8 cellular contexts compared by ENCODE assay signal in the genomic region with DNA sequence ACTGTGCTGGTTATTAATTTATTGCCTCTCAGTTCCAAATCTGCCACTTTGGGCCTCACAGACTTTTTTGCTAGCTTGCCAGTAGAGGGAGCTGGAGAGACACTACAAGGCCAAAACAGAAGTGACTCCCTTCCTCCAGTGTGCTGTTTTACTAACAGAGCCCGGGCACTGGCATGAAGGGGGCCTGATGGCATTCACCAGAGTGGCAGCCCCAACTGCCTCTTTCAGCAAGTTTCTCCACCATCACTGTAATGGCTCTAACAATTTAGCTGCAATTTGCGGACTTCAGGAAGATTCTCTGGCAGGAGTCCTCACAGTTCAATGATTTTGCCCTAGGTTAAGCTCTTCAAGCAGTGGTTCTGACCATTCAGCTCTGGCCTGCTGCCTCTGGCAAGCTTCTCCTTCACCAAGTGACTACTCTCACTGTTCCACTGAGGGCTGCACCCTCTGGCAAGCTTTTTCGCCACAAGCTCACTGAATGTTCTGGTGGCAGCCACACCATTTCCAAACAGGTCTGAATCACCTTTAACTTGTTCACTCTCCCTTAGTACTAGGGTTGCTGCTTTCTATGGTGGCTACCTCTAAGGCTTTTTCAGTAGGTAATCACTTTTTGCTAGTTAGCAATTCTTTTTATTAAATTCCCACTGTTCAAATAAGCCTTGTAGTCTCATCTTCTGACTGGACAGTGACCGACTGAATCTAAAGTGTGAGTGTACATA.
DNase-seq lines count a peak whose midpoint lies in the region; TF ChIP-seq lines count a peak whose summit lies in the region.

No MANE protein-coding gene starts in this region.

- H3K36me3 ChIP-seq in OCI-LY7 (ENCODE audit: insufficient read depth, low read length) = no peaks in the 10 kb centered on the region
- no peaks in the 10 kb centered on the region for H3K36me3 ChIP-seq in vagina

- peak overlapping the region; percentile 81 for H2AFZ ChIP-seq in OCI-LY7 (ENCODE audit: low read length)

- H3K4me2 ChIP-seq in OCI-LY7 (ENCODE audit: low read length) = peak overlapping the region; percentile 15; the same call in 1 of the 2 replicates

- H3K4me1 ChIP-seq in OCI-LY7 (ENCODE audit: insufficient read depth, low read length, poor library complexity, severe bottlenecking) = peaks cover 16% of the 10 kb centered on the region
- no peaks in the 10 kb centered on the region for H3K4me1 ChIP-seq in vagina

- H3K27ac Mint-ChIP-seq in activated T-helper 1 cell treated with anti-CD3 and anti-CD28 coated beads, Interleukin-12 subunit alpha, Interleukin-12 subunit beta, Interleukin-2, Interleukin-4 antibody, amounts not matched to agents 30 ng/mL and 10 ng/mL and 1 ng/mL, durations not matched to agents 14 hours and 24 hours and 36 hours = no peak overlapping the region
- no peak overlapping the region for H3K27ac Mint-ChIP-seq in osteocyte (ENCODE audit: unreplicated experiment)

- TF ChIP-seq CTCF in OCI-LY7 (conservative IDR thresholded peaks at IDR 0.05; ENCODE audit: low read length) = peak; percentile 93
- TF ChIP-seq CTCF in foreskin fibroblast (IDR thresholded peaks at IDR 0.05; ENCODE audit: low read depth, low read length) = peak; percentile 92
- TF ChIP-seq CTCF in osteocyte (IDR thresholded peaks at IDR 0.05) = peak; percentile 89
- TF ChIP-seq CTCF in vagina (IDR thresholded peaks at IDR 0.05) = peak; percentile 47 to 68 (median 49)

- no peak for TF ChIP-seq POLR2A in vagina (IDR thresholded peaks at IDR 0.05)

- H3K79me2 ChIP-seq in OCI-LY7 (ENCODE audit: insufficient read depth, low read depth, low read length) = no peaks in the 10 kb centered on the region

- CTCF ChIA-PET in OCI-LY7 (lab: Charles Lee; ENCODE audit: unreplicated experiment) = interaction anchor here (0.5 to 0.9 kb wide), 3 partner anchors 14 to 202 kb away, joined by 3 to 4 read pairs (median 3); no protein-coding TSS in a partner anchor

- no peaks in the 10 kb centered on the region for H3K9me3 ChIP-seq in OCI-LY7 (ENCODE audit: low read length)
- H3K9me3 ChIP-seq in vagina = no peaks in the 10 kb centered on the region

- peaks cover 9% of the 10 kb centered on the region for H3K9me3 Mint-ChIP-seq in activated T-helper 1 cell treated with anti-CD3 and anti-CD28 coated beads, Interleukin-12 subunit alpha, Interleukin-12 subunit beta, Interleukin-2, Interleukin-4 antibody, amounts not matched to agents 30 ng/mL and 10 ng/mL and 1 ng/mL, durations not matched to agents 14 hours and 24 hours and 36 hours
- peaks cover 7% of the 10 kb centered on the region for H3K9me3 Mint-ChIP-seq in osteocyte (ENCODE audit: unreplicated experiment)

- intact Hi-C loops in OCI-LY7 (cut with micrococcal nuclease; ENCODE audit: unreplicated experiment) = loop anchor here (1.0 to 5.0 kb wide), 3 partner anchors 125 to 345 kb away; partner anchors contain the start of gene EML5
- intact Hi-C loops in activated T-helper 1 cell treated with anti-CD3 and anti-CD28 coated beads, Interleukin-12 subunit alpha, Interleukin-12 subunit beta, Interleukin-2, Interleukin-4 antibody, amounts not matched to agents 30 ng/mL and 10 ng/mL and 1 ng/mL, durations not matched to agents 14 hours and 24 hours and 36 hours (cut with micrococcal nuclease) = loop anchor here (1.0 to 2.0 kb wide), 4 partner anchors 125 to 1248 kb away; partner anchors contain the start of gene EML5
- intact Hi-C loops in vagina (cut with DNase I) = no loop called here

- no peak overlapping the region for H3K4me3 Mint-ChIP-seq in activated T-helper 1 cell treated with anti-CD3 and anti-CD28 coated beads, Interleukin-12 subunit alpha, Interleukin-12 subunit beta, Interleukin-2, Interleukin-4 antibody, amounts not matched to agents 30 ng/mL and 10 ng/mL and 1 ng/mL, durations not matched to agents 14 hours and 24 hours and 36 hours
- no peak overlapping the region for H3K4me3 Mint-ChIP-seq in osteocyte (ENCODE audit: unreplicated experiment)

- no peak overlapping the region for H3K4me3 ChIP-seq in OCI-LY7 (ENCODE audit: low read depth, low read length, poor library complexity, severe bottlenecking)
- H3K4me3 ChIP-seq in foreskin fibroblast (ENCODE audit: low read depth in 1 of 2, low read length in 2 of 2) = no peak overlapping the region
- no peak overlapping the region for H3K4me3 ChIP-seq in vagina

- no peaks in the 10 kb centered on the region for H3K9me2 ChIP-seq in OCI-LY7 (ENCODE audit: insufficient read depth, low read length)

- no peaks in the 10 kb centered on the region for H3K27me3 ChIP-seq in vagina

- POLR2A ChIA-PET in OCI-LY7 (lab: Charles Lee) = interaction anchor here (0.7 to 2.8 kb wide), 7 partner anchors 9 to 201 kb away, joined by 3 to 13 read pairs (median 3); no protein-coding TSS in a partner anchor

- H3K27ac ChIP-seq in OCI-LY7 (ENCODE audit: low read depth, low read length, poor library complexity, severe bottlenecking) (no peak overlapping the region), vagina (no peak overlapping the region)

- BruUV-seq in OCI-LY7 (replicated peaks; lab: Mats Ljungman, UMichigan) = no TSS peak

- no peaks in the 10 kb centered on the region for H3K27me3 Mint-ChIP-seq in activated T-helper 1 cell treated with anti-CD3 and anti-CD28 coated beads, Interleukin-12 subunit alpha, Interleukin-12 subunit beta, Interleukin-2, Interleukin-4 antibody, amounts not matched to agents 30 ng/mL and 10 ng/mL and 1 ng/mL, durations not matched to agents 14 hours and 24 hours and 36 hours (ENCODE audit: insufficient read depth)
- peaks cover 27% of the 10 kb centered on the region for H3K27me3 Mint-ChIP-seq in osteocyte (ENCODE audit: unreplicated experiment)

- no peaks in the 10 kb centered on the region for H3K36me3 Mint-ChIP-seq in activated T-helper 1 cell treated with anti-CD3 and anti-CD28 coated beads, Interleukin-12 subunit alpha, Interleukin-12 subunit beta, Interleukin-2, Interleukin-4 antibody, amounts not matched to agents 30 ng/mL and 10 ng/mL and 1 ng/mL, durations not matched to agents 14 hours and 24 hours and 36 hours (ENCODE audit: low read depth)
- no peaks in the 10 kb centered on the region for H3K36me3 Mint-ChIP-seq in osteocyte (ENCODE audit: unreplicated experiment)

- H4K20me1 ChIP-seq in OCI-LY7 (ENCODE audit: insufficient read depth, low read length) = no peaks in the 10 kb centered on the region

- H3K4me1 Mint-ChIP-seq in activated T-helper 1 cell treated with anti-CD3 and anti-CD28 coated beads, Interleukin-12 subunit alpha, Interleukin-12 subunit beta, Interleukin-2, Interleukin-4 antibody, amounts not matched to agents 30 ng/mL and 10 ng/mL and 1 ng/mL, durations not matched to agents 14 hours and 24 hours and 36 hours (ENCODE audit: low read depth) = no peaks in the 10 kb centered on the region
- no peaks in the 10 kb centered on the region for H3K4me1 Mint-ChIP-seq in osteocyte (ENCODE audit: unreplicated experiment)

- DNase-seq in GM04503 (ENCODE audit: low read depth) = peak; percentile 26
- DNase-seq in GOT3 (lab: John Stamatoyannopoulos, UW) = peak; percentile 1
- DNase-seq in KG1 (lab: John Stamatoyannopoulos, UW) = peak; percentile 42
- peak; percentile 85 for DNase-seq in OCI-LY7 (ENCODE audit: low spot score)
- peak; percentile 29 for DNase-seq in activated T-helper 1 cell treated with anti-CD3 and anti-CD28 coated beads, Interleukin-12 subunit alpha, Interleukin-12 subunit beta, Interleukin-2, Interleukin-4 antibody, amounts not matched to agents 30 ng/mL and 10 ng/mL and 1 ng/mL, durations not matched to agents 14 hours and 24 hours and 36 hours (ENCODE audit: low spot score)
- peak; percentile 60 to 87 for DNase-seq in foreskin fibroblast
- DNase-seq in osteocyte (ENCODE audit: extremely low spot score, unreplicated experiment) = no peak
- DNase-seq in vagina (ENCODE audit: extremely low spot score in 2 of 2) = no peak

Comparison
In these comparisons a context has a peak if more than half of its experiments do, and no peak if none do; other contexts are left out.
1. DNase-seq: peak in GM04503 (single experiment), GOT3 (single experiment), KG1 (single experiment), OCI-LY7 (single experiment), activated T-helper 1 cell treated with anti-CD3 and anti-CD28 coated beads, Interleukin-12 subunit alpha, Interleukin-12 subunit beta, Interleukin-2, Interleukin-4 antibody, amounts not matched to agents 30 ng/mL and 10 ng/mL and 1 ng/mL, durations not matched to agents 14 hours and 24 hours and 36 hours (single experiment) and foreskin fibroblast (2 of 2); none in osteocyte (single experiment) and vagina (0 of 2).
2. Peak in every context shown above with its lines, with median percentiles within 50 percentile points of each other: CTCF ChIP-seq.